In genomic region chr4:173543266-173543665, GRCh38 we compare ENCODE assay signal across 15 cellular contexts. TPM values are rescaled to one million over a fixed set of nuclear protein-coding genes. Genes with fewer than 3 reads are reported as not detected.
DNase-seq lines count a peak whose midpoint lies in the region; ATAC-seq and TF ChIP-seq lines count a peak whose summit lies in the region.
"Had no signal": no experiment of that assay in that cellular context is flagged by ENCODE, and none has a peak within 500 bp of the region (broad histone marks: within the 10 kb centered on the region; RNA-seq: fewer than 3 reads in every experiment).

No MANE protein-coding gene starts in this region.

- 45 to 60% methylated on average over 3 of the region's 3 CpGs for WGBS in heart right ventricle, 2 donors

- ATAC-seq in heart right ventricle (peak in 6 of 8 donors; percentile 11 to 63 (median 42)), HG03469 (IDR thresholded peaks at IDR 0.05; ENCODE audit: unreplicated experiment) (no peak)
- ATAC-seq: A549, GM12878 had no signal

- CTCF ChIA-PET in HEK293 (lab: Yijun Ruan, JAX) = no interaction called here

- DNase-seq in SK-N-DZ (ENCODE audit: low spot score) (peak; percentile 23), heart right ventricle (no peak), islet precursor cell (peak; percentile 55), NCI-H2029 treated with DMSO at 0.1 percent for 48 hours (lab: John Stamatoyannopoulos, UW) (no peak), NCI-H345 treated with DMSO at 0.1 percent for 48 hours (lab: John Stamatoyannopoulos, UW; ENCODE audit: unreplicated experiment) (no peak), MV-4-11 (lab: John Stamatoyannopoulos, UW) (no peak)
- DNase-seq: BE2C; CD4-positive, alpha-beta memory T cell; DMS79; HCEC 1CT had no signal

- H3K4me3 ChIP-seq in HEK293 (ENCODE audit: low read depth, low read length) (no peak overlapping the region), heart right ventricle (no peak overlapping the region)
- H3K4me3 ChIP-seq: A549, GM12878 had no signal

- TF ChIP-seq CTCF in HEK293 (tag by site-specific recombination; IDR thresholded peaks at IDR 0.05) = no peak
- no peak for TF ChIP-seq CTCF in heart right ventricle (IDR thresholded peaks at IDR 0.05)

- intact Hi-C loops in heart right ventricle (cut with DNase I) = no loop called here

- H3K4me1 ChIP-seq in HEK293 (ENCODE audit: control insufficient read depth, insufficient read depth, low read length) (peaks cover 4% of the 10 kb centered on the region; the same call in 1 of the 2 replicates), heart right ventricle (peaks cover 0 to 53% (median 6%) of the 10 kb centered on the region in 9 donors)
- H3K4me1 ChIP-seq: A549 had no signal

- H3K9me3 ChIP-seq in HEK293 (ENCODE audit: control insufficient read depth, insufficient read depth, low read depth, low read length) = no peaks in the 10 kb centered on the region
- no peaks in the 10 kb centered on the region for H3K9me3 ChIP-seq in heart right ventricle
- H3K9me3 ChIP-seq: A549, BE2C had no signal

- POLR2A ChIA-PET in HEK293 (lab: Yijun Ruan, JAX) = no interaction called here

- no peak overlapping the region for H3K27ac ChIP-seq in HEK293 (ENCODE audit: extremely low read depth, low read depth, low read length)
- H3K27ac ChIP-seq in heart right ventricle = peak overlapping the region in 6 of 10 donors; percentile 33 to 96 (median 47)
- H3K27ac ChIP-seq: A549, C4-2B had no signal

- H3K36me3 ChIP-seq in HEK293 (ENCODE audit: control insufficient read depth in 2 of 2, insufficient read depth in 1 of 2, low read length in 2 of 2) (no peaks in the 10 kb centered on the region), heart right ventricle (no peaks in the 10 kb centered on the region)

- H3K27me3 ChIP-seq in heart right ventricle = peaks cover 0 to 78% (median 23%) of the 10 kb centered on the region in 7 donors
- H3K27me3 ChIP-seq: BE2C had no signal

TF ChIP-seq in HEK293, 187 proteins besides CTCF, POLR2A, EP300 and RAD21:
- peak; percentile 59 for TF ChIP-seq SP7 (tag by site-specific recombination; IDR thresholded peaks at IDR 0.05)
- TF ChIP-seq, protein P1, sequence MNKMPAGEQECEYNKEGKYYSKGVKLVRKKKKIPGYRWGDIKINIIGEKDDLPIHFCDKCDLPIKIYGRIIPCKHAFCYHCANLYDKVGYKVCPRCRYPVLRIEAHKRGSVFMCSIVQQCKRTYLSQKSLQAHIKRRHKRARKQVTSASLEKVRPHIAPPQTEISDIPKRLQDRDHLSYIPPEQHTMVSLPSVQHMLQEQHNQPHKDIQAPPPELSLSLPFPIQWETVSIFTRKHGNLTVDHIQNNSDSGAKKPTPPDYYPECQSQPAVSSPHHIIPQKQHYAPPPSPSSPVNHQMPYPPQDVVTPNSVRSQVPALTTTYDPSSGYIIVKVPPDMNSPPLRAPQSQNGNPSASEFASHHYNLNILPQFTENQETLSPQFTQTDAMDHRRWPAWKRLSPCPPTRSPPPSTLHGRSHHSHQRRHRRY (tag by site-specific recombination; IDR thresholded peaks at IDR 0.05) = no peak

RNA-seq across cellular contexts. Expression of gene HAND2, which starts 13.2 kb away (rescaled TPM):
- 257 and 444 TPM in 2 replicates for polyA plus RNA-seq in SK-N-DZ (2014; cell fraction: cytosol; rRNA removed)
- 378 and 426 TPM in 2 replicates for polyA plus RNA-seq in SK-N-DZ (2014; cell fraction: nucleus; rRNA removed)
- 100 to 1,000 TPM in 7 of 10 donors, 10 to 100 TPM in 3; 64.6 to 196 (median 130) TPM for total RNA-seq in heart right ventricle
- 10 to 100 TPM; 48.6 to 90.7 TPM for polyA plus RNA-seq in heart right ventricle
- total RNA-seq: CD4-positive, alpha-beta memory T cell; GM12878 had no signal
- polyA plus RNA-seq: CD4-positive, alpha-beta memory T cell had no signal

Comparison
In these comparisons a context has a peak if more than half of its experiments do, and no peak if none do; other contexts are left out.
1. DNase-seq: peak in SK-N-DZ (single experiment) and islet precursor cell (single experiment); none in heart right ventricle (0 of 2), NCI-H2029 treated with DMSO at 0.1 percent for 48 hours (single experiment), NCI-H345 treated with DMSO at 0.1 percent for 48 hours (single experiment) and MV-4-11 (single experiment).